ENCODE assay signal across 8 cellular contexts in the genomic region with DNA sequence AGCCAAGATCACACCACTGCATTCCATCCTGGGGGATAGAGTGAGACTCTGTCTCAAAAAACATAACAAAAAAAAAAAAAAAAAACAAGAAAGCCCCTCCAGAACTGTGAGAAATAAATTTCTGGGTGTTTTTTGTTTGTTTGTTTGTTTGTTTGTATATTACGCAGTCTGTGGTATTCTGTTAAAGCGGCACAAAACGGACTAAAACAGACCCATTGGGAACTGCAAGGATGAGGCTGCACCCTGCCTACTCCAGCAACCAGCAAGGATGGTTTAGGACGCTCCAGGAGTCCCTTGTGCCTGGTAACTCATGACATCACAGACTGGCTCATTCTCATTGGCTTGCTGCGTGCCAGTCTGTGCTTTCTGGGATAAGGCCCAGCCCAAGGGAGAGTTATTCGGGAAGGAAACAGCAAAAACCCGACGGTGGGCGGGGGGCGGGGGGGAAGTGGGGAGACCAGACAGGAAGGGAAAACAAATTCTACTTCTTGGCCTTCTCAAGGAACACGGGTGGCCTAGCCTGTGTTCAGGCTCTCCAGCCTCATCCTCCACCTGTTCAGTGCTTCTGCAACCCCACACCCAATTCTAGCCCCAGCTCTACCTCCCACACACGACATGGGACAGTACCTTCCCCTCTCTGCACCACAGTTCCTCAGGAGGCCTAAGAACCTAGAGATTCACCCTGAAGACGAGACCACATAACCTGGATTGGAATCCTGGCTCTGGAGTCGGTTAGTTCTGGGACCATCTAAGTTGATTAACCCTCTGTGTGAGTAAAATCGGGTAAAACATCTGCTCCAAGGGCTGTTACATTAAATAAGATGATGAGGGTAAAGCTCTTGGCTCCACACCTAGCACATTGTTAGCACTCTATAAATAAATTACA. TPM values are rescaled to one million over a fixed set of nuclear protein-coding genes. Genes with fewer than 3 reads are reported as not detected.
DNase-seq lines count a peak whose midpoint lies in the region; ATAC-seq and TF ChIP-seq lines count a peak whose summit lies in the region.

No MANE protein-coding gene starts in this region.

- no peak for TF ChIP-seq CTCF in suprapubic skin (IDR thresholded peaks at IDR 0.05)

- 17% methylated on average over 15 of the region's 15 CpGs for WGBS in suprapubic skin

- no peak for TF ChIP-seq EP300 in suprapubic skin (IDR thresholded peaks at IDR 0.05)

- H3K4me1 ChIP-seq in CD4-positive, CD25-positive, alpha-beta regulatory T cell (ENCODE audit: control insufficient read depth, insufficient read depth, low read length, poor library complexity, severe bottlenecking), result peaks cover 51% of the 10 kb centered on the region
- peaks cover 29% of the 10 kb centered on the region for H3K4me1 ChIP-seq in suprapubic skin

- POLR2A ChIA-PET in activated CD8-positive, alpha-beta T cell treated with anti-CD3 and anti-CD28 coated beads, Interleukin-2, amount 10 ng/mL, durations not matched to agents 7 days and 5 days (lab: Charles Lee), result interaction anchor here (0.7 to 5.4 kb wide), 7 partner anchors 10 to 405 kb away, joined by 3 to 70 read pairs (median 6); a partner anchor contains a TSS

- H3K36me3 ChIP-seq in CD4-positive, CD25-positive, alpha-beta regulatory T cell (ENCODE audit: control insufficient read depth, insufficient read depth, low read length), result peaks cover 26% of the 10 kb centered on the region
- peaks cover 6% of the 10 kb centered on the region for H3K36me3 ChIP-seq in suprapubic skin

- ATAC-seq in CD4-positive, CD25-positive, alpha-beta regulatory T cell (ENCODE audit: low read depth in 2 of 2), result peak in 1 of 2 donors; percentile 11
- peak; percentile 27 for ATAC-seq in HG03565 (IDR thresholded peaks at IDR 0.05; ENCODE audit: unreplicated experiment)
- ATAC-seq in activated CD8-positive, alpha-beta T cell treated with anti-CD3 and anti-CD28 coated beads, Interleukin-2, amount 10 ng/mL, durations not matched to agents 7 days and 5 days, result no peak

- H3K4me3 ChIP-seq in CD4-positive, CD25-positive, alpha-beta regulatory T cell (ENCODE audit: low read depth, low read length), result peak overlapping the region; percentile 95
- peak overlapping the region; percentile 49 for H3K4me3 ChIP-seq in suprapubic skin

- peak; percentile 38 to 78 (median 47) for DNase-seq in CD4-positive, CD25-positive, alpha-beta regulatory T cell
- DNase-seq in NCI-H69 (lab: John Stamatoyannopoulos, UW) (peak; percentile 95), erythroblast (lab: John Stamatoyannopoulos, UW) (peak; percentile 60 to 67), midbrain (lab: John Stamatoyannopoulos, UW) (peak; percentile 90), suprapubic skin (ENCODE audit: low spot score in 2 of 2) (peak in 1 of 2 donors; percentile 81)
- peak; percentile 65 for DNase-seq in activated CD8-positive, alpha-beta T cell treated with anti-CD3 and anti-CD28 coated beads, Interleukin-2, amount 10 ng/mL, durations not matched to agents 7 days and 5 days

- H3K4me3 Mint-ChIP-seq in CD4-positive, CD25-positive, alpha-beta regulatory T cell, result peak overlapping the region; percentile 97 to 100 (median 98)
- peak overlapping the region; percentile 98 for H3K4me3 Mint-ChIP-seq in activated CD8-positive, alpha-beta T cell treated with anti-CD3 and anti-CD28 coated beads, Interleukin-2, amount 10 ng/mL, durations not matched to agents 7 days and 5 days

- peaks cover 4% of the 10 kb centered on the region for H3K36me3 Mint-ChIP-seq in CD4-positive, CD25-positive, alpha-beta regulatory T cell
- H3K36me3 Mint-ChIP-seq in activated CD8-positive, alpha-beta T cell treated with anti-CD3 and anti-CD28 coated beads, Interleukin-2, amount 10 ng/mL, durations not matched to agents 7 days and 5 days (ENCODE audit: low read depth), result peaks cover 31% of the 10 kb centered on the region

- no peaks in the 10 kb centered on the region for H3K27me3 ChIP-seq in CD4-positive, CD25-positive, alpha-beta regulatory T cell (ENCODE audit: control insufficient read depth, insufficient read depth, low read length)
- H3K27me3 ChIP-seq in suprapubic skin, result no peaks in the 10 kb centered on the region

- TF ChIP-seq POLR2A in GM19193 (IDR thresholded peaks at IDR 0.05; ENCODE audit: extremely low read depth, insufficient read depth, insufficient read length) (peak; percentile 87), erythroblast (IDR thresholded peaks at IDR 0.05; ENCODE audit: low read length) (no peak), suprapubic skin (IDR thresholded peaks at IDR 0.05) (no peak)

- H3K27ac Mint-ChIP-seq in CD4-positive, CD25-positive, alpha-beta regulatory T cell, result peak overlapping the region; percentile 96 to 100 (median 100)
- H3K27ac Mint-ChIP-seq in activated CD8-positive, alpha-beta T cell treated with anti-CD3 and anti-CD28 coated beads, Interleukin-2, amount 10 ng/mL, durations not matched to agents 7 days and 5 days, result peak overlapping the region; percentile 100

- CTCF ChIA-PET in activated CD8-positive, alpha-beta T cell treated with anti-CD3 and anti-CD28 coated beads, Interleukin-2, amount 10 ng/mL, durations not matched to agents 7 days and 5 days (lab: Charles Lee), result interaction anchor here (0.8 to 4.9 kb wide), 6 partner anchors 9 to 59 kb away, joined by 3 to 34 read pairs (median 6); no protein-coding TSS in a partner anchor

- no peaks in the 10 kb centered on the region for H3K9me3 Mint-ChIP-seq in CD4-positive, CD25-positive, alpha-beta regulatory T cell
- H3K9me3 Mint-ChIP-seq in activated CD8-positive, alpha-beta T cell treated with anti-CD3 and anti-CD28 coated beads, Interleukin-2, amount 10 ng/mL, durations not matched to agents 7 days and 5 days (ENCODE audit: insufficient read depth), result no peaks in the 10 kb centered on the region

- peaks cover 11% of the 10 kb centered on the region for H3K27me3 Mint-ChIP-seq in CD4-positive, CD25-positive, alpha-beta regulatory T cell
- H3K27me3 Mint-ChIP-seq in activated CD8-positive, alpha-beta T cell treated with anti-CD3 and anti-CD28 coated beads, Interleukin-2, amount 10 ng/mL, durations not matched to agents 7 days and 5 days (ENCODE audit: low read depth), result no peaks in the 10 kb centered on the region

- H3K4me1 Mint-ChIP-seq in CD4-positive, CD25-positive, alpha-beta regulatory T cell, result peaks cover 15 to 52% (median 27%) of the 10 kb centered on the region in 4 donors
- H3K4me1 Mint-ChIP-seq in activated CD8-positive, alpha-beta T cell treated with anti-CD3 and anti-CD28 coated beads, Interleukin-2, amount 10 ng/mL, durations not matched to agents 7 days and 5 days (ENCODE audit: low read depth), result peaks cover 45% of the 10 kb centered on the region

- no peaks in the 10 kb centered on the region for H3K9me3 ChIP-seq in CD4-positive, CD25-positive, alpha-beta regulatory T cell (ENCODE audit: control insufficient read depth in 2 of 2, low read length in 2 of 2)
- no peaks in the 10 kb centered on the region for H3K9me3 ChIP-seq in suprapubic skin

- peak overlapping the region; percentile 98 for H3K27ac ChIP-seq in CD4-positive, CD25-positive, alpha-beta regulatory T cell (ENCODE audit: insufficient read depth, low read length, poor library complexity, severe bottlenecking)
- peak overlapping the region; percentile 71 for H3K27ac ChIP-seq in suprapubic skin

RNA-seq across cellular contexts. Expression of a gene that starts 2.8 kb away (rescaled TPM):
- 1,110 TPM for total RNA-seq in CD4-positive, CD25-positive, alpha-beta regulatory T cell
- polyA plus RNA-seq in CD4-positive, CD25-positive, alpha-beta regulatory T cell, result 1,000 to 10,000 TPM in 1 of 4 donors, 100 to 1,000 TPM in 3; 664 to 1,266 (median 896) TPM
- total RNA-seq in activated CD8-positive, alpha-beta T cell treated with anti-CD3 and anti-CD28 coated beads, Interleukin-2, amount 10 ng/mL, durations not matched to agents 7 days and 5 days, result 100 to 1,000 TPM; 395 to 407 TPM
- total RNA-seq in suprapubic skin, result 1,000 to 10,000 TPM in 1 of 4 donors, 100 to 1,000 TPM in 3; 433 to 1,002 (median 776) TPM

RNA-seq across cellular contexts. Expression of a gene that starts 39.7 kb away (rescaled TPM):
- 3,121 TPM for total RNA-seq in CD4-positive, CD25-positive, alpha-beta regulatory T cell
- polyA plus RNA-seq in CD4-positive, CD25-positive, alpha-beta regulatory T cell, result 1,000 to 10,000 TPM; 4,928 to 8,871 (median 7,502) TPM
- total RNA-seq in activated CD8-positive, alpha-beta T cell treated with anti-CD3 and anti-CD28 coated beads, Interleukin-2, amount 10 ng/mL, durations not matched to agents 7 days and 5 days, result 1,000 to 10,000 TPM; 2,046 to 2,123 TPM
- total RNA-seq in suprapubic skin, result 1,000 to 10,000 TPM; 1,684 to 3,537 (median 3,314) TPM

RNA-seq across cellular contexts. Expression of a gene that starts 52.4 kb away (rescaled TPM):
- 58.3 TPM for total RNA-seq in CD4-positive, CD25-positive, alpha-beta regulatory T cell
- 1 to 10 TPM; 2.7 to 5.6 (median 3.4) TPM for polyA plus RNA-seq in CD4-positive, CD25-positive, alpha-beta regulatory T cell
- 10 to 100 TPM; 79.0 to 81.3 TPM for total RNA-seq in activated CD8-positive, alpha-beta T cell treated with anti-CD3 and anti-CD28 coated beads, Interleukin-2, amount 10 ng/mL, durations not matched to agents 7 days and 5 days
- total RNA-seq in suprapubic skin, result 10 to 100 TPM; 32.1 to 54.2 (median 33.1) TPM
